13 cellular contexts compared by ENCODE assay signal in genomic region chr7:40369641-40370277, GRCh38.
DNase-seq lines count a peak whose midpoint lies in the region; ATAC-seq and TF ChIP-seq lines count a peak whose summit lies in the region.
"Had no signal": no experiment of that assay in that cellular context is flagged by ENCODE, and none has a peak within 500 bp of the region (broad histone marks: within the 10 kb centered on the region; RNA-seq: fewer than 3 reads in every experiment).

No MANE protein-coding gene starts in this region.

- TF ChIP-seq CTCF in VCaP (conservative IDR thresholded peaks at IDR 0.05): no peak

- peak overlapping the region; percentile 59 for H3K27ac ChIP-seq in VCaP
- no peak overlapping the region for H3K27ac ChIP-seq in mesendoderm (ENCODE audit: low read depth, low read length)
- no peak overlapping the region for H3K27ac ChIP-seq in aorta (ENCODE audit: low read depth in 1 of 2, low read length in 2 of 2)
- H3K27ac ChIP-seq: C4-2B had no signal

- no peak overlapping the region for H2BK15ac ChIP-seq in mesendoderm (replicated peaks; ENCODE audit: low read depth)

- no peaks in the 10 kb centered on the region for H3K79me2 ChIP-seq in mesendoderm (ENCODE audit: control insufficient read depth, insufficient read depth, low read length)

- no peak overlapping the region for H3K56ac ChIP-seq in mesendoderm (ENCODE audit: low read length)

- no CpG with 5 or more reads among the region's 5 CpGs for WGBS in mesendoderm (ENCODE audit: extremely low coverage, insufficient coverage, low lambda C conversion rate)
- 19 to 27% methylated on average over 5 of the region's 5 CpGs for WGBS in aorta, 2 donors

- no peak overlapping the region for H3K4ac ChIP-seq in mesendoderm (ENCODE audit: low read depth, low read length)

- H3K36me3 ChIP-seq in mesendoderm (ENCODE audit: control insufficient read depth, insufficient read depth, low read length) (no peaks in the 10 kb centered on the region), aorta (ENCODE audit: control insufficient read depth in 1 of 2, insufficient read depth in 2 of 2, low read length in 1 of 2) (no peaks in the 10 kb centered on the region)
- H3K36me3 ChIP-seq: HAP-1 had no signal

- DNase-seq in left lobe of liver (ENCODE audit: low spot score): no peak
- DNase-seq in mesendoderm: no peak
- no peak for DNase-seq in aorta
- no peak for DNase-seq in occipital lobe (lab: John Stamatoyannopoulos, UW)
- DNase-seq in AG08395 (ENCODE audit: low spot score): no peak
- DNase-seq: ACHN; AML-193; Caco-2; CD4-positive, alpha-beta T cell had no signal

- H3K9me3 ChIP-seq in aorta (ENCODE audit: control insufficient read depth, low read length): no peaks in the 10 kb centered on the region
- H3K9me3 ChIP-seq: Caco-2, HAP-1 had no signal

- no peak overlapping the region for H2BK5ac ChIP-seq in mesendoderm (ENCODE audit: low read length)

- no peak overlapping the region for H3K4me2 ChIP-seq in mesendoderm (ENCODE audit: low read length)

- no peak overlapping the region for H3K4me3 ChIP-seq in mesendoderm (ENCODE audit: low read length)
- H3K4me3 ChIP-seq in aorta (ENCODE audit: low read length in 2 of 2): no peak overlapping the region
- H3K4me3 ChIP-seq: HAP-1 had no signal

- H3K27me3 ChIP-seq in mesendoderm (ENCODE audit: insufficient read depth, low read length, poor library complexity): no peaks in the 10 kb centered on the region
- no peaks in the 10 kb centered on the region for H3K27me3 ChIP-seq in aorta (ENCODE audit: control insufficient read depth in 1 of 2, insufficient read depth in 2 of 2, low read length in 1 of 2)

- H2AK5ac ChIP-seq in mesendoderm (ENCODE audit: low read length): no peak overlapping the region

- H2BK120ac ChIP-seq in mesendoderm (ENCODE audit: low read depth, low read length): no peak overlapping the region

- H3K4me1 ChIP-seq in mesendoderm (ENCODE audit: control insufficient read depth, low read depth, low read length) (no peaks in the 10 kb centered on the region), aorta (ENCODE audit: control insufficient read depth in 1 of 2, insufficient read depth in 2 of 2, low read length in 2 of 2) (no peaks in the 10 kb centered on the region)
- H3K4me1 ChIP-seq: Caco-2, HAP-1 had no signal

- peak overlapping the region; percentile 39 for H4K8ac ChIP-seq in mesendoderm (ENCODE audit: low read depth, low read length)

- no peak overlapping the region for H3K9ac ChIP-seq in mesendoderm (ENCODE audit: low read length)

- no peaks in the 10 kb centered on the region for H3K79me1 ChIP-seq in mesendoderm (ENCODE audit: low read length)

- ATAC-seq in left lobe of liver (peak; percentile 96), aorta (ENCODE audit: low FRiP score) (no peak), HG02885 (IDR thresholded peaks at IDR 0.05; ENCODE audit: poor library complexity, unreplicated experiment) (no peak)

- intact Hi-C loops in aorta (cut with DNase I): no loop called here

- no peak overlapping the region for H3K23ac ChIP-seq in mesendoderm (ENCODE audit: low read length)

- H4K5ac ChIP-seq in mesendoderm (ENCODE audit: low read length): no peak overlapping the region

- H3K18ac ChIP-seq in mesendoderm (ENCODE audit: low read length): no peak overlapping the region
